In genomic region chr4:132114885-132115284, GRCh38 we compare ENCODE assay signal across 13 cellular contexts.
A peak's percentile ranks its signal among the peaks of the same experiment; 100 is the strongest.
DNase-seq lines count a peak whose midpoint lies in the region; TF ChIP-seq lines count a peak whose summit lies in the region.
"Had no signal": no experiment of that assay in that cellular context is flagged by ENCODE, and none has a peak within 500 bp of the region (broad histone marks: within the 10 kb centered on the region; RNA-seq: fewer than 3 reads in every experiment).

No MANE protein-coding gene starts in this region.

- no peak for TF ChIP-seq POLR2A in erythroblast (IDR thresholded peaks at IDR 0.05; ENCODE audit: low read length)
- no peak for TF ChIP-seq POLR2A in spleen (IDR thresholded peaks at IDR 0.05)

- no TSS peak for BruUV-seq in OCI-LY7 (replicated peaks; lab: Mats Ljungman, UMichigan)

- H3K27me3 ChIP-seq in AG04450 (ENCODE audit: control insufficient read depth, insufficient read depth, low read length): no peaks in the 10 kb centered on the region
- no peaks in the 10 kb centered on the region for H3K27me3 ChIP-seq in spleen (replicated peaks in 1 of 7)
- H3K27me3 ChIP-seq: BLaER1 had no signal

- 0 to 36% (median 0%) methylated on average over 1 of the region's 1 CpG for WGBS in spleen, 5 donors

- H3K9me2 ChIP-seq in OCI-LY7 (ENCODE audit: insufficient read depth, low read length): no peaks in the 10 kb centered on the region

- no peaks in the 10 kb centered on the region for H4K20me1 ChIP-seq in OCI-LY7 (ENCODE audit: insufficient read depth, low read length)
- H4K20me1 ChIP-seq: BLaER1 had no signal

- H3K36me3 ChIP-seq in OCI-LY7 (ENCODE audit: insufficient read depth, low read length) (no peaks in the 10 kb centered on the region; the same call in 1 of the 2 replicates), spleen (no peaks in the 10 kb centered on the region)
- H3K36me3 ChIP-seq: BLaER1 had no signal

- peak; percentile 36 for DNase-seq in AG04450 (ENCODE audit: low read depth, low spot score)
- no peak for DNase-seq in OCI-LY7 (ENCODE audit: low spot score)
- peak; percentile 16 for DNase-seq in astrocyte of the spinal cord (ENCODE audit: low read depth, low spot score)
- DNase-seq in fibroblast of peridontal ligament (ENCODE audit: extremely low read depth): peak; percentile 15
- no peak for DNase-seq in erythroblast (lab: John Stamatoyannopoulos, UW)
- DNase-seq in spleen: no peak
- no peak for DNase-seq in NCI-H2171 treated with DMSO at 0.1 percent for 48 hours (lab: John Stamatoyannopoulos, UW)
- no peak for DNase-seq in occipital lobe (lab: John Stamatoyannopoulos, UW)
- DNase-seq: AML-193, DMS53 had no signal

- H3K4me1 ChIP-seq in OCI-LY7 (ENCODE audit: insufficient read depth, low read length, poor library complexity, severe bottlenecking): no peaks in the 10 kb centered on the region
- no peaks in the 10 kb centered on the region for H3K4me1 ChIP-seq in spleen
- H3K4me1 ChIP-seq: BLaER1 had no signal

- intact Hi-C loops in OCI-LY7 (cut with micrococcal nuclease; ENCODE audit: unreplicated experiment) (no loop called here), spleen (cut with DNase I; ENCODE audit: low total_unique reads) (no loop called here)

- H3K4me3 ChIP-seq in AG04450 (ENCODE audit: low read depth, low read length): no peak overlapping the region
- H3K4me3 ChIP-seq in OCI-LY7 (ENCODE audit: low read depth, low read length, poor library complexity, severe bottlenecking): no peak overlapping the region
- H3K4me3 ChIP-seq in astrocyte of the spinal cord (ENCODE audit: low read depth, low read length): no peak overlapping the region
- no peak overlapping the region for H3K4me3 ChIP-seq in spleen
- H3K4me3 ChIP-seq: BLaER1 had no signal

- no peak overlapping the region for H3K4me2 ChIP-seq in OCI-LY7 (ENCODE audit: low read length)
- H3K4me2 ChIP-seq: BLaER1 had no signal

- POLR2A ChIA-PET in AG04450 (lab: Yijun Ruan, JAX): no interaction called here
- POLR2A ChIA-PET in OCI-LY7 (lab: Charles Lee): interaction anchor here (0.9 to 1.9 kb wide), 5 partner anchors 12 to 59 kb away, joined by 3 to 8 read pairs (median 3); no protein-coding TSS in a partner anchor

- H3K27ac ChIP-seq in AG04450 (ENCODE audit: low read depth, low read length) (peak overlapping the region; percentile 34), OCI-LY7 (ENCODE audit: low read depth, low read length, poor library complexity, severe bottlenecking) (no peak overlapping the region), spleen (no peak overlapping the region)
- H3K27ac ChIP-seq: 22Rv1, BLaER1, HL-60 had no signal

- TF ChIP-seq CTCF in AG04450 (IDR thresholded peaks at IDR 0.05; ENCODE audit: low read depth, low read length): no peak
- TF ChIP-seq CTCF in OCI-LY7 (conservative IDR thresholded peaks at IDR 0.05; ENCODE audit: low read length): no peak
- TF ChIP-seq CTCF in astrocyte of the spinal cord (IDR thresholded peaks at IDR 0.05; ENCODE audit: low read depth, low read length): no peak
- no peak for TF ChIP-seq CTCF in spleen (IDR thresholded peaks at IDR 0.05 in 8 of 11, conservative IDR thresholded peaks at IDR 0.05 in 3 of 11)

- H3K79me2 ChIP-seq in OCI-LY7 (ENCODE audit: insufficient read depth, low read depth, low read length): no peaks in the 10 kb centered on the region

- H2AFZ ChIP-seq in OCI-LY7 (ENCODE audit: low read length): 0 out of 2 replicates have a peak overlapping the region, but pooled peaks have one; percentile 36

- in situ Hi-C loops in astrocyte of the spinal cord (cut with HindIII; ENCODE audit: low sequenced_read_pairs): no loop called here

- H3K9me3 ChIP-seq in AG04450 (ENCODE audit: control insufficient read depth, insufficient read depth, low read length) (no peaks in the 10 kb centered on the region), OCI-LY7 (ENCODE audit: low read length) (no peaks in the 10 kb centered on the region), spleen (no peaks in the 10 kb centered on the region)
- H3K9me3 ChIP-seq: BLaER1 had no signal

- CTCF ChIA-PET in AG04450 (lab: Charles Lee): no interaction called here
- CTCF ChIA-PET in OCI-LY7 (lab: Charles Lee; ENCODE audit: unreplicated experiment): interaction anchor here (1.5 kb wide), 1 partner anchor 11 kb away, joined by 3 read pairs; no protein-coding TSS in a partner anchor

Comparison
In these comparisons a context has a peak if more than half of its experiments do, and no peak if none do; other contexts are left out.
1. DNase-seq: peak in AG04450 (single experiment), astrocyte of the spinal cord (single experiment) and fibroblast of peridontal ligament (single experiment); none in OCI-LY7 (single experiment), erythroblast (0 of 2), spleen (single experiment), NCI-H2171 treated with DMSO at 0.1 percent for 48 hours (single experiment) and occipital lobe (single experiment).